8 cellular contexts compared by ENCODE assay signal in the genomic region with DNA sequence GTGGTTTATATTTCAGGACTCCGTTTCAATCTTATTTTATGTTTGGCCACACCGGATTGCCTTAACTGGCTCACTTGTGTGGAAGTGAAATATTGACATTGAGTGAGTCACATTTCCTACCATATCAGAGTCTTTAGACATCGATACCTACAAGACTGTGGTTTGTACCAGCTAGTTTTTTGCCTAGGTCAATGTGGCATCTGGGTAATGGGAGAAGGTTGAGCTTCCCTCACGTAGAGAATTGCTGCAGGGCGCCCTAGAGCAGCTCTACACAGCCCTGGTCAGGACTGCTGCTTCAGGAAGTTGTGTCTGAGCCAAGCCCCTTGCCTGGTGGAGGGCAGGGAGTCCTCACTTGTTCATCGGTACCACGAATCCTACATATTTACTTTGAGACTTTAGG. TPM values are rescaled to one million over a fixed set of nuclear protein-coding genes. Genes with fewer than 3 reads are reported as not detected.
DNase-seq lines count a peak whose midpoint lies in the region; ATAC-seq, FAIRE-seq and TF ChIP-seq lines count a peak whose summit lies in the region.

No MANE protein-coding gene starts in this region.

- no peaks in the 10 kb centered on the region for H3K27me3 Mint-ChIP-seq in activated T-helper 17 cell treated with anti-CD3 and anti-CD28 coated beads, Interleukin-2, amount 50 U/mL, for 72 hours

- POLR2A ChIA-PET in AG04449 (lab: Yijun Ruan, JAX): no interaction called here

- H3K4me3 Mint-ChIP-seq in activated T-helper 17 cell treated with anti-CD3 and anti-CD28 coated beads, Interleukin-2, amount 50 U/mL, for 72 hours: peak overlapping the region; percentile 77

- CTCF ChIA-PET in AG04449 (lab: Yijun Ruan, JAX): interaction anchor here (0.8 to 1.4 kb wide), 6 partner anchors 9 to 45 kb away, joined by 3 to 6 read pairs (median 3); no protein-coding TSS in a partner anchor

- peak overlapping the region; percentile 71 for H3K27ac Mint-ChIP-seq in activated T-helper 17 cell treated with anti-CD3 and anti-CD28 coated beads, Interleukin-2, amount 50 U/mL, for 72 hours

- peaks cover 20% of the 10 kb centered on the region for H3K36me3 Mint-ChIP-seq in activated T-helper 17 cell treated with anti-CD3 and anti-CD28 coated beads, Interleukin-2, amount 50 U/mL, for 72 hours (ENCODE audit: low read depth)

- DNase-seq in AG04449 (ENCODE audit: low read depth, low spot score): no peak
- DNase-seq in GM19239 (ENCODE audit: insufficient read length, low spot score): no peak
- peak; percentile 18 to 29 for DNase-seq in lung microvascular endothelial cell (ENCODE audit: low read depth in 2 of 2)
- no peak for DNase-seq in NCI-H1417 treated with DMSO at 0.1 percent for 48 hours (lab: John Stamatoyannopoulos, UW)
- DNase-seq in SHP77 (lab: John Stamatoyannopoulos, UW): no peak
- no peak for DNase-seq in iPS-NIHi7 (ENCODE audit: extremely low spot score)
- no peak for DNase-seq in NCI-H2171 treated with DMSO at 0.1 percent for 48 hours (lab: John Stamatoyannopoulos, UW)

- ATAC-seq in activated T-helper 17 cell treated with anti-CD3 and anti-CD28 coated beads, Interleukin-2, amount 50 U/mL, for 72 hours (replicated peaks): peak; percentile 72

- H3K4me1 Mint-ChIP-seq in activated T-helper 17 cell treated with anti-CD3 and anti-CD28 coated beads, Interleukin-2, amount 50 U/mL, for 72 hours: peaks cover 22% of the 10 kb centered on the region

- peak; percentile 40 for FAIRE-seq in GM19239 (lab: Jason Lieb, UNC)

- H3K4me3 ChIP-seq in AG04449 (ENCODE audit: low read depth, low read length): peak overlapping the region; percentile 89

- no peaks in the 10 kb centered on the region for H3K9me3 Mint-ChIP-seq in activated T-helper 17 cell treated with anti-CD3 and anti-CD28 coated beads, Interleukin-2, amount 50 U/mL, for 72 hours

- no peak for TF ChIP-seq CTCF in AG04449 (IDR thresholded peaks at IDR 0.05; ENCODE audit: insufficient read depth, low read length, missing control alignments)

RNA-seq across cellular contexts. Expression of a gene that starts 1.6 kb away (rescaled TPM):
- total RNA-seq in activated T-helper 17 cell treated with anti-CD3 and anti-CD28 coated beads, Interleukin-2, amount 50 U/mL, for 72 hours: 10 to 100 TPM; 41.7 to 78.3 TPM
- total RNA-seq in lung microvascular endothelial cell: 2.6 and 6.3 TPM in 2 replicates

Comparison
In these comparisons a context has a peak if more than half of its experiments do, and no peak if none do; other contexts are left out.
1. DNase-seq: peak in lung microvascular endothelial cell (2 of 2); none in AG04449 (single experiment), GM19239 (single experiment), NCI-H1417 treated with DMSO at 0.1 percent for 48 hours (single experiment), SHP77 (0 of 2), iPS-NIHi7 (single experiment) and NCI-H2171 treated with DMSO at 0.1 percent for 48 hours (single experiment).